ENCODE assay signal across 1 cellular context in genomic region chr1:204362984-204363334, GRCh38.
A peak's percentile ranks its signal among the peaks of the same experiment; 100 is the strongest.
TF ChIP-seq lines count a peak whose summit lies in the region.

No MANE protein-coding gene starts in this region.

TF ChIP-seq in K562, 482 proteins besides CTCF, POLR2A, EP300 and RAD21 (continued from another document):
- no peak for TF ChIP-seq FOXM1 (IDR thresholded peaks at IDR 0.05; ENCODE audit: low read depth)
- TF ChIP-seq FOXM1 (CRISPR knock-in tag; IDR thresholded peaks at IDR 0.05; ENCODE audit: low read depth): 0 out of 2 replicates have a peak, but pooled peaks have one; percentile 47
- TF ChIP-seq HNRNPLL (IDR thresholded peaks at IDR 0.05; ENCODE audit: low read depth, low read length, poor library complexity, severe bottlenecking): no peak
- no peak for TF ChIP-seq NFE2L1 (tag; IDR thresholded peaks at IDR 0.05; ENCODE audit: borderline replicate concordance, low read depth)
- no peak for TF ChIP-seq MYNN (IDR thresholded peaks at IDR 0.05)
- no peak for TF ChIP-seq MYNN (CRISPR knock-in tag; IDR thresholded peaks at IDR 0.05)
- no peak for TF ChIP-seq ZBTB5 (IDR thresholded peaks at IDR 0.05)
- 0 out of 2 replicates have a peak, but pooled peaks have one; percentile 19 for TF ChIP-seq NR1H2 (CRISPR knock-in tag; IDR thresholded peaks at IDR 0.05)
- TF ChIP-seq RBM17 (IDR thresholded peaks at IDR 0.05; ENCODE audit: borderline replicate concordance, low read depth, low read length): no peak
- no peak for TF ChIP-seq CREBBP (IDR thresholded peaks at IDR 0.05; ENCODE audit: low read depth, low read length)
- no peak for TF ChIP-seq CLOCK (CRISPR knock-in tag; IDR thresholded peaks at IDR 0.05; ENCODE audit: borderline replicate concordance)
- TF ChIP-seq NONO (IDR thresholded peaks at IDR 0.05; ENCODE audit: low read depth in 2 of 2, low read length in 1 of 2): no peak
- no peak for TF ChIP-seq TAF15 (IDR thresholded peaks at IDR 0.05; ENCODE audit: low read depth, low read length)
- TF ChIP-seq HNRNPUL1 (IDR thresholded peaks at IDR 0.05; ENCODE audit: low read length): no peak
- no peak for TF ChIP-seq ZNF584 (CRISPR knock-in tag; IDR thresholded peaks at IDR 0.05; ENCODE audit: low read depth)
